In genomic region chrX:153297376-153297775, GRCh38 we compare ENCODE assay signal across 37 cellular contexts. TPM values are rescaled to one million over a fixed set of nuclear protein-coding genes. Genes with fewer than 3 reads are reported as not detected.
"Had no signal": no experiment of that assay in that cellular context is flagged by ENCODE, and none has a peak within 500 bp of the region (broad histone marks: within the 10 kb centered on the region; RNA-seq: fewer than 3 reads in every experiment).

No MANE protein-coding gene starts in this region.

- H3K4me3 Mint-ChIP-seq: activated CD4-positive, alpha-beta memory T cell treated with anti-CD3 and anti-CD28 coated beads for 36 hours; activated CD4-positive, alpha-beta T cell treated with anti-CD3 and anti-CD28 coated beads for 36 hours; activated CD4-positive, alpha-beta T cell treated with anti-CD3 and anti-CD28 coated beads, Interleukin-2, amount 10 ng/mL, durations not matched to agents 24 days and 14 days; activated CD8-positive, alpha-beta memory T cell treated with anti-CD3 and anti-CD28 coated beads, Interleukin-2, amount 10 ng/mL, durations not matched to agents 7 days and 5 days; activated CD8-positive, alpha-beta T cell treated with anti-CD3 and anti-CD28 coated beads, Interleukin-2, amount 10 ng/mL, durations not matched to agents 7 days and 5 days; activated naive CD4-positive, alpha-beta T cell treated with anti-CD3 and anti-CD28 coated beads for 36 hours; activated naive CD4-positive, alpha-beta T cell treated with anti-CD3 and anti-CD28 coated beads, Interleukin-2, amount 50 U/mL, for 24 hours; activated naive CD8-positive, alpha-beta T cell treated with anti-CD3 and anti-CD28 coated beads for 36 hours; activated naive CD8-positive, alpha-beta T cell treated with anti-CD3 and anti-CD28 coated beads, Interleukin-2, amount 50 U/mL, for 24 hours; activated T-helper 1 cell treated with anti-CD3 and anti-CD28 coated beads, Interleukin-12 subunit alpha, Interleukin-12 subunit beta, Interleukin-2, Interleukin-4 antibody, amounts not matched to agents 30 ng/mL and 10 ng/mL and 1 ng/mL, durations not matched to agents 14 hours and 24 hours and 36 hours; T-cell; T-helper 1 cell treated with Interleukin-12 subunit alpha and Interleukin-12 subunit beta and Interleukin-4 antibody, amounts not matched to agents 30 μg/mL and 1 μg/mL, for 36 hours had no signal

- H3K27me3 Mint-ChIP-seq: activated naive CD4-positive, alpha-beta T cell treated with anti-CD3 and anti-CD28 coated beads, Interleukin-2, amount 50 U/mL, for 24 hours; activated naive CD8-positive, alpha-beta T cell treated with anti-CD3 and anti-CD28 coated beads for 36 hours had no signal

- DNase-seq: activated CD4-positive, alpha-beta memory T cell treated with anti-CD3 and anti-CD28 coated beads for 36 hours; activated CD4-positive, alpha-beta T cell treated with anti-CD3 and anti-CD28 coated beads for 36 hours; activated CD4-positive, alpha-beta T cell treated with anti-CD3 and anti-CD28 coated beads, Interleukin-2, amount 10 ng/mL, durations not matched to agents 24 days and 14 days; activated CD4-positive, CD25-positive, alpha-beta regulatory T cell; activated CD4-positive, CD25-positive, alpha-beta regulatory T cell treated with anti-CD3 and anti-CD28 coated beads, Interleukin-2, amount 50 U/mL, for 72 hours; activated CD8-positive, alpha-beta memory T cell treated with anti-CD3 and anti-CD28 coated beads, Interleukin-2, amount 10 ng/mL, durations not matched to agents 7 days and 5 days; activated CD8-positive, alpha-beta memory T cell treated with anti-CD3 and anti-CD28 coated beads, Interleukin-2, amount 50 U/mL, for 4 hours; activated CD8-positive, alpha-beta T cell treated with anti-CD3 and anti-CD28 coated beads, Interleukin-2, amount 10 ng/mL, durations not matched to agents 7 days and 5 days; activated effector memory CD4-positive, alpha-beta T cell treated with anti-CD3 and anti-CD28 coated beads, Interleukin-2, amount 50 U/mL, for 16 hours; activated naive CD4-positive, alpha-beta T cell treated with anti-CD3 and anti-CD28 coated beads for 36 hours; activated naive CD8-positive, alpha-beta T cell treated with anti-CD3 and anti-CD28 coated beads for 36 hours; activated naive CD8-positive, alpha-beta T cell treated with anti-CD3 and anti-CD28 coated beads, Interleukin-2, amount 50 U/mL, for 24 hours; activated T-cell treated with anti-CD3 and anti-CD28 coated beads, Interleukin-2, amount 50 U/mL, for 1 hour; activated T-cell treated with anti-CD3 and anti-CD28 coated beads, Interleukin-2, amount 50 U/mL, for 48 hours; adrenal gland; amygdala; aorta; body of pancreas; central memory CD4-positive, alpha-beta T cell; cerebellar nuclear complex; colonic mucosa; effector CD8-positive, alpha-beta T cell; esophagus squamous epithelium; SW 1271; T-cell; T-helper 9 cell had no signal

- H3K9me3 Mint-ChIP-seq: activated CD4-positive, alpha-beta memory T cell treated with anti-CD3 and anti-CD28 coated beads for 36 hours; activated CD4-positive, alpha-beta T cell treated with anti-CD3 and anti-CD28 coated beads, Interleukin-2, amount 10 ng/mL, durations not matched to agents 24 days and 14 days; activated naive CD4-positive, alpha-beta T cell treated with anti-CD3 and anti-CD28 coated beads for 36 hours; activated naive CD4-positive, alpha-beta T cell treated with anti-CD3 and anti-CD28 coated beads, Interleukin-2, amount 50 U/mL, for 24 hours; activated naive CD8-positive, alpha-beta T cell treated with anti-CD3 and anti-CD28 coated beads, Interleukin-2, amount 50 U/mL, for 24 hours; activated T-helper 1 cell treated with anti-CD3 and anti-CD28 coated beads, Interleukin-12 subunit alpha, Interleukin-12 subunit beta, Interleukin-2, Interleukin-4 antibody, amounts not matched to agents 30 ng/mL and 10 ng/mL and 1 ng/mL, durations not matched to agents 14 hours and 24 hours and 36 hours; activated T-helper 2 cell treated with anti-CD3 and anti-CD28 coated beads, Interferon-gamma antibody, Interleukin-2, Interleukin-4, amounts not matched to agents 10 μg/mL and 5 μg/mL and 100 μg/mL, durations not matched to agents 14 hours and 24 hours and 36 hours; T-cell had no signal

- H3K36me3 Mint-ChIP-seq: activated CD4-positive, alpha-beta memory T cell treated with anti-CD3 and anti-CD28 coated beads for 36 hours; activated CD8-positive, alpha-beta memory T cell treated with anti-CD3 and anti-CD28 coated beads, Interleukin-2, amount 10 ng/mL, durations not matched to agents 7 days and 5 days; activated naive CD4-positive, alpha-beta T cell treated with anti-CD3 and anti-CD28 coated beads, Interleukin-2, amount 50 U/mL, for 24 hours; activated naive CD8-positive, alpha-beta T cell treated with anti-CD3 and anti-CD28 coated beads for 36 hours; T-cell had no signal

- ATAC-seq: activated CD4-positive, alpha-beta T cell treated with anti-CD3 and anti-CD28 coated beads for 36 hours; activated CD8-positive, alpha-beta memory T cell treated with anti-CD3 and anti-CD28 coated beads, Interleukin-2, amount 10 ng/mL, durations not matched to agents 7 days and 5 days; activated CD8-positive, alpha-beta T cell treated with anti-CD3 and anti-CD28 coated beads, Interleukin-2, amount 10 ng/mL, durations not matched to agents 7 days and 5 days; activated naive CD8-positive, alpha-beta T cell treated with anti-CD3 and anti-CD28 coated beads, Interleukin-2, amount 50 U/mL, for 24 hours; body of pancreas; T-cell had no signal

- H3K27ac Mint-ChIP-seq: activated CD4-positive, alpha-beta memory T cell treated with anti-CD3 and anti-CD28 coated beads for 36 hours; activated CD4-positive, alpha-beta T cell treated with anti-CD3 and anti-CD28 coated beads for 36 hours; activated CD4-positive, alpha-beta T cell treated with anti-CD3 and anti-CD28 coated beads, Interleukin-2, amount 10 ng/mL, durations not matched to agents 24 days and 14 days; activated CD8-positive, alpha-beta memory T cell treated with anti-CD3 and anti-CD28 coated beads, Interleukin-2, amount 10 ng/mL, durations not matched to agents 7 days and 5 days; activated CD8-positive, alpha-beta T cell treated with anti-CD3 and anti-CD28 coated beads, Interleukin-2, amount 10 ng/mL, durations not matched to agents 7 days and 5 days; activated naive CD4-positive, alpha-beta T cell treated with anti-CD3 and anti-CD28 coated beads for 36 hours; activated naive CD4-positive, alpha-beta T cell treated with anti-CD3 and anti-CD28 coated beads, Interleukin-2, amount 50 U/mL, for 24 hours; activated naive CD8-positive, alpha-beta T cell treated with anti-CD3 and anti-CD28 coated beads for 36 hours; activated naive CD8-positive, alpha-beta T cell treated with anti-CD3 and anti-CD28 coated beads, Interleukin-2, amount 50 U/mL, for 24 hours; activated T-helper 1 cell treated with anti-CD3 and anti-CD28 coated beads, Interleukin-12 subunit alpha, Interleukin-12 subunit beta, Interleukin-2, Interleukin-4 antibody, amounts not matched to agents 30 ng/mL and 10 ng/mL and 1 ng/mL, durations not matched to agents 14 hours and 24 hours and 36 hours; activated T-helper 2 cell treated with anti-CD3 and anti-CD28 coated beads, Interferon-gamma antibody, Interleukin-2, Interleukin-4, amounts not matched to agents 10 μg/mL and 5 μg/mL and 100 μg/mL, durations not matched to agents 14 hours and 24 hours and 36 hours; T-cell; T-helper 1 cell treated with Interleukin-12 subunit alpha and Interleukin-12 subunit beta and Interleukin-4 antibody, amounts not matched to agents 30 μg/mL and 1 μg/mL, for 36 hours had no signal

RNA-seq across cellular contexts. Expression of gene PNMA6F, which starts 24.2 kb away (rescaled TPM):
- total RNA-seq: activated CD4-positive, alpha-beta memory T cell treated with anti-CD3 and anti-CD28 coated beads for 36 hours; activated CD4-positive, alpha-beta T cell treated with anti-CD3 and anti-CD28 coated beads for 36 hours; activated CD4-positive, alpha-beta T cell treated with anti-CD3 and anti-CD28 coated beads, Interleukin-2, amount 10 ng/mL, durations not matched to agents 24 days and 14 days; activated CD8-positive, alpha-beta memory T cell treated with anti-CD3 and anti-CD28 coated beads for 36 hours; activated CD8-positive, alpha-beta memory T cell treated with anti-CD3 and anti-CD28 coated beads, Interleukin-2, amount 10 ng/mL, durations not matched to agents 7 days and 5 days; activated CD8-positive, alpha-beta T cell treated with anti-CD3 and anti-CD28 coated beads, Interleukin-2, amount 10 ng/mL, durations not matched to agents 7 days and 5 days; activated naive CD4-positive, alpha-beta T cell treated with anti-CD3 and anti-CD28 coated beads for 36 hours; activated naive CD8-positive, alpha-beta T cell treated with anti-CD3 and anti-CD28 coated beads for 36 hours; activated T-helper 1 cell treated with anti-CD3 and anti-CD28 coated beads, Interleukin-12 subunit alpha, Interleukin-12 subunit beta, Interleukin-2, Interleukin-4 antibody, amounts not matched to agents 30 ng/mL and 10 ng/mL and 1 ng/mL, durations not matched to agents 14 hours and 24 hours and 36 hours; activated T-helper 2 cell treated with anti-CD3 and anti-CD28 coated beads, Interferon-gamma antibody, Interleukin-2, Interleukin-4, amounts not matched to agents 10 μg/mL and 5 μg/mL and 100 μg/mL, durations not matched to agents 14 hours and 24 hours and 36 hours; aorta; body of pancreas; cardiac muscle cell; colonic mucosa; dermis microvascular lymphatic vessel endothelial cell; endothelial cell of umbilical vein; esophagus squamous epithelium; fibroblast of lung; fibroblast of villous mesenchyme; T-cell; T-helper 2 cell treated with Interferon-gamma antibody and Interleukin-4, amounts not matched to agents 100 ng/mL and 5 ng/mL, for 36 hours had no signal
